In genomic region chr2:218218409-218219185, GRCh38 we compare ENCODE assay signal across 9 cellular contexts. TPM values are rescaled to one million over a fixed set of nuclear protein-coding genes. Genes with fewer than 3 reads are reported as not detected.
DNase-seq lines count a peak whose midpoint lies in the region; ATAC-seq and TF ChIP-seq lines count a peak whose summit lies in the region.
"Had no signal": no experiment of that assay in that cellular context is flagged by ENCODE, and none has a peak within 500 bp of the region (broad histone marks: within the 10 kb centered on the region; RNA-seq: fewer than 3 reads in every experiment).

No MANE protein-coding gene starts in this region.

- no peak overlapping the region for H3K23ac ChIP-seq in neuronal stem cell (ENCODE audit: low read depth, low read length, poor library complexity)

- peaks cover 7% of the 10 kb centered on the region for H3K79me1 ChIP-seq in neuronal stem cell (ENCODE audit: low read depth, low read length)

- peak overlapping the region; percentile 97 for H3K27ac ChIP-seq in left ventricle myocardium inferior (replicated peaks)
- peak overlapping the region; percentile 89 for H3K27ac ChIP-seq in duodenal mucosa (ENCODE audit: low read depth, low read length)
- no peak overlapping the region for H3K27ac ChIP-seq in neuronal stem cell (replicated peaks; ENCODE audit: low read length)

- H2BK120ac ChIP-seq in neuronal stem cell (ENCODE audit: low read depth, low read length) = no peak overlapping the region

- H2BK5ac ChIP-seq in neuronal stem cell (ENCODE audit: low read length) = no peak overlapping the region

- intact Hi-C loops in left ventricle myocardium inferior (cut with micrococcal nuclease) = no loop called here
- intact Hi-C loops in left cardiac atrium (cut with DNase I) = no loop called here

- no peak overlapping the region for H4K8ac ChIP-seq in neuronal stem cell (ENCODE audit: low read depth, low read length)

- H2BK12ac ChIP-seq in neuronal stem cell (ENCODE audit: low read length) = no peak overlapping the region

- peak overlapping the region; percentile 59 for H3K4me2 ChIP-seq in neuronal stem cell (ENCODE audit: insufficient read depth, low read length, poor library complexity, severe bottlenecking)

- no peak for TF ChIP-seq CTCF in left ventricle myocardium inferior (IDR thresholded peaks at IDR 0.05; ENCODE audit: borderline replicate concordance)

- no CpG with 5 or more reads among the region's 3 CpGs for WGBS in neuronal stem cell (ENCODE audit: extremely low coverage in 2 of 2, insufficient read length in 2 of 2, insufficient replicate concordance in 1 of 2), 2 donors

- H3K4me3 ChIP-seq in left ventricle myocardium inferior (peak overlapping the region; percentile 96), duodenal mucosa (ENCODE audit: low read depth in 1 of 2, low read length in 2 of 2) (peak overlapping the region; percentile 92 to 95), neuronal stem cell (ENCODE audit: low read length in 2 of 2) (peak overlapping the region in 1 of 2 donors; percentile 90)

- no peak overlapping the region for H2AK5ac ChIP-seq in neuronal stem cell (ENCODE audit: low read depth, low read length)

- H3K9me3 ChIP-seq in left ventricle myocardium inferior (replicated peaks) (no peaks in the 10 kb centered on the region), duodenal mucosa (ENCODE audit: control insufficient read depth in 1 of 2, low read length in 2 of 2) (no peaks in the 10 kb centered on the region), neuronal stem cell (replicated peaks in 1 of 2; ENCODE audit: control insufficient read depth in 2 of 2, insufficient read depth in 1 of 2, low read depth in 1 of 2, low read length in 2 of 2) (no peaks in the 10 kb centered on the region)

- no peak overlapping the region for H3K18ac ChIP-seq in neuronal stem cell (ENCODE audit: low read length)

- DNase-seq in left ventricle myocardium inferior (no peak), left cardiac atrium (no peak), RKO (ENCODE audit: low spot score) (peak; percentile 57), neuronal stem cell (ENCODE audit: low spot score) (no peak), NCI-H2227 (lab: John Stamatoyannopoulos, UW; ENCODE audit: unreplicated experiment) (no peak), NCI-H82 (lab: John Stamatoyannopoulos, UW) (no peak)

- no peak for ATAC-seq in left cardiac atrium
- ATAC-seq in HG02885 (IDR thresholded peaks at IDR 0.05; ENCODE audit: poor library complexity, unreplicated experiment) = peak; percentile 38

- H3K9ac ChIP-seq in duodenal mucosa (ENCODE audit: low read depth in 1 of 2, low read length in 2 of 2) (peak overlapping the region; percentile 94 to 96), neuronal stem cell (ENCODE audit: low read depth, low read length, poor library complexity) (no peak overlapping the region)

- H3K27me3 ChIP-seq in left ventricle myocardium inferior (ENCODE audit: low read depth) = no peaks in the 10 kb centered on the region
- no peaks in the 10 kb centered on the region for H3K27me3 ChIP-seq in duodenal mucosa (ENCODE audit: control insufficient read depth in 1 of 2, insufficient read depth in 2 of 2, low read length in 2 of 2)
- H3K27me3 ChIP-seq in neuronal stem cell (ENCODE audit: control insufficient read depth in 3 of 3, insufficient read depth in 3 of 3, low read depth in 1 of 3, low read length in 3 of 3) = peaks cover 0 to 2% (median 0%) of the 10 kb centered on the region in 3 experiments

- H2AFZ ChIP-seq in neuronal stem cell (ENCODE audit: low read length) = no peak overlapping the region

- no peak overlapping the region for H2BK15ac ChIP-seq in neuronal stem cell (ENCODE audit: low read length)

- H4K91ac ChIP-seq in neuronal stem cell (ENCODE audit: low read depth, low read length, poor library complexity) = no peak overlapping the region

- H3K36me3 ChIP-seq in left ventricle myocardium inferior = no peaks in the 10 kb centered on the region
- H3K36me3 ChIP-seq in duodenal mucosa (ENCODE audit: control insufficient read depth in 1 of 2, insufficient read depth in 2 of 2, low read length in 2 of 2) = peaks cover 0 to 7% of the 10 kb centered on the region in 2 donors
- peaks cover 0 to 43% of the 10 kb centered on the region in 2 donors for H3K36me3 ChIP-seq in neuronal stem cell (replicated peaks in 1 of 2; ENCODE audit: control insufficient read depth in 2 of 2, insufficient read depth in 2 of 2, low read length in 2 of 2)

- H3K14ac ChIP-seq in neuronal stem cell (ENCODE audit: low read length) = no peak overlapping the region

- no peak overlapping the region for H3K4ac ChIP-seq in neuronal stem cell (ENCODE audit: low read length)

- peaks cover 76% of the 10 kb centered on the region for H3K4me1 ChIP-seq in left ventricle myocardium inferior
- peaks cover 56 to 59% of the 10 kb centered on the region in 2 donors for H3K4me1 ChIP-seq in duodenal mucosa (ENCODE audit: control insufficient read depth in 1 of 2, insufficient read depth in 2 of 2, low read length in 2 of 2)
- H3K4me1 ChIP-seq in neuronal stem cell (ENCODE audit: control insufficient read depth in 2 of 2, insufficient read depth in 1 of 2, low read depth in 1 of 2, low read length in 2 of 2) = peaks cover 2 to 4% of the 10 kb centered on the region in 2 donors

RNA-seq across cellular contexts. Expression of gene ARPC2, which starts 1.6 kb away (rescaled TPM):
- total RNA-seq in left ventricle myocardium inferior (135 TPM), left cardiac atrium (100 to 1,000 TPM; 144 to 167 TPM)
- 208 TPM for polyA plus RNA-seq in neuronal stem cell (2013, experiment 1 of 2)
- polyA plus RNA-seq in neuronal stem cell (2013, experiment 2 of 2) = 206 TPM

RNA-seq across cellular contexts. Expression of gene GPBAR1, which starts 42.2 kb away (rescaled TPM):
- total RNA-seq in left ventricle myocardium inferior (1.5 TPM), left cardiac atrium (1 to 10 TPM; 5.7 to 6.6 TPM)
- 0.46 TPM for polyA plus RNA-seq in neuronal stem cell (2013, experiment 1 of 2)
- polyA plus RNA-seq in neuronal stem cell (2013, experiment 2 of 2) = 0.44 TPM

RNA-seq across cellular contexts. Expression of gene AAMP, which starts 51.3 kb away (rescaled TPM):
- total RNA-seq in left ventricle myocardium inferior (50.5 TPM), left cardiac atrium (10 to 100 TPM; 49.0 to 52.5 TPM)
- polyA plus RNA-seq in neuronal stem cell (2013, experiment 1 of 2) = 45.1 TPM
- polyA plus RNA-seq in neuronal stem cell (2013, experiment 2 of 2) = 38.9 TPM

RNA-seq across cellular contexts. Expression of gene PNKD, which starts 51.7 kb away (rescaled TPM):
- 75.4 TPM for total RNA-seq in left ventricle myocardium inferior
- 10 to 100 TPM; 62.4 to 68.5 TPM for total RNA-seq in left cardiac atrium
- polyA plus RNA-seq in neuronal stem cell (2013, experiment 1 of 2) = 58.6 TPM
- polyA plus RNA-seq in neuronal stem cell (2013, experiment 2 of 2) = 61.7 TPM

RNA-seq across cellular contexts. Expression of gene CXCR1, which starts 51.8 kb away (rescaled TPM):
- total RNA-seq in left ventricle myocardium inferior (0.44 TPM), left cardiac atrium (under 1 TPM; 0.58 to 0.97 TPM)
- not detected for polyA plus RNA-seq in neuronal stem cell (2013, experiment 1 of 2)
- not detected for polyA plus RNA-seq in neuronal stem cell (2013, experiment 2 of 2)
- total RNA-seq: myocyte had no signal
